17 cellular contexts compared by ENCODE assay signal in the genomic region with DNA sequence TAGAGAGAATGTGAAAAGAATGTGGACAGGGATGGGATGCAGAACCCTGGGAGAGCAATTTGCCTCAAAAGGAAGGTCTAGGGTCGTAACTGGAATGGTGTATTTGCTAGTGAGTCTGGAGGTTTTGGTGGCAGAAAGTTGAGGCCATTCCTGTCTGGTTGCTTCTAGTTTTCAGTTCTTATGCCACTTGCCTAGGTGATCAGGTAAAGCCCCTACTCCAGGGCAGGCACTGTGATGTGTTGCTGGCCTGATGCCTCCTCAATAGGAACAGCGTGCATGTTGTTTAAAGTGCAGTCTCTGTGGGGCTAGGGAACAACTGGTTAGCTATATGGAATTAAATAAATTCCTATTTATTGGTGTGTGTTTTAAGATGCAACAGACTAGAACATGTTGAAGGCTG. TPM values are rescaled to one million over a fixed set of nuclear protein-coding genes. Genes with fewer than 3 reads are reported as not detected.
DNase-seq lines count a peak whose midpoint lies in the region; ATAC-seq and TF ChIP-seq lines count a peak whose summit lies in the region.
"Had no signal": no experiment of that assay in that cellular context is flagged by ENCODE, and none has a peak within 500 bp of the region (broad histone marks: within the 10 kb centered on the region; RNA-seq: fewer than 3 reads in every experiment).

No MANE protein-coding gene starts in this region.

- no peaks in the 10 kb centered on the region for H3K27me3 Mint-ChIP-seq in CD4-positive, CD25-positive, alpha-beta regulatory T cell
- no peaks in the 10 kb centered on the region for H3K27me3 Mint-ChIP-seq in activated B cell treated with CpG ODN at 0.5 μM for 24 hours
- peaks cover 6% of the 10 kb centered on the region for H3K27me3 Mint-ChIP-seq in glutamatergic neuron (ENCODE audit: unreplicated experiment)
- H3K27me3 Mint-ChIP-seq in stimulated activated memory B cell treated with anti-CD40 and anti-IgM and Interleukin-4, amounts not matched to agents 10 μg/mL and 1 μg/mL and 100 μg/mL, for 72 hours = no peaks in the 10 kb centered on the region

- POLR2A ChIA-PET in activated B cell treated with CpG ODN at 0.5 μM for 24 hours (lab: Charles Lee) = no interaction called here

- TF ChIP-seq CTCF in activated B cell treated with CpG ODN at 0.5 μM for 24 hours (IDR thresholded peaks at IDR 0.05) = no peak
- TF ChIP-seq CTCF in glutamatergic neuron (IDR thresholded peaks at IDR 0.05; ENCODE audit: partially characterized antibody, unreplicated experiment) = no peak
- TF ChIP-seq CTCF in lower lobe of right lung (IDR thresholded peaks at IDR 0.05) = no peak

- peak overlapping the region in 2 of 3 donors; percentile 37 to 60 for H3K27ac Mint-ChIP-seq in CD4-positive, CD25-positive, alpha-beta regulatory T cell
- peak overlapping the region; percentile 27 for H3K27ac Mint-ChIP-seq in activated B cell treated with CpG ODN at 0.5 μM for 24 hours
- H3K27ac Mint-ChIP-seq in glutamatergic neuron (ENCODE audit: unreplicated experiment) = peak overlapping the region; percentile 17
- H3K27ac Mint-ChIP-seq in stimulated activated memory B cell treated with anti-CD40 and anti-IgM and Interleukin-4, amounts not matched to agents 10 μg/mL and 1 μg/mL and 100 μg/mL, for 72 hours = peak overlapping the region; percentile 23
- H3K27ac Mint-ChIP-seq: CD8-positive, alpha-beta T cell; GM23338 had no signal

- peaks cover 10 to 15% of the 10 kb centered on the region in 2 experiments for H3K9me3 ChIP-seq in CD4-positive, CD25-positive, alpha-beta regulatory T cell (ENCODE audit: control insufficient read depth in 2 of 2, low read length in 2 of 2)
- peaks cover 8% of the 10 kb centered on the region for H3K9me3 ChIP-seq in lower lobe of right lung
- H3K9me3 ChIP-seq: BE2C had no signal

- intact Hi-C loops in activated B cell treated with CpG ODN at 0.5 μM for 24 hours (cut with micrococcal nuclease) (no loop called here), lower lobe of right lung (cut with DNase I) (no loop called here)

- H3K4me1 ChIP-seq in CD4-positive, CD25-positive, alpha-beta regulatory T cell (ENCODE audit: control insufficient read depth, insufficient read depth, low read length, poor library complexity, severe bottlenecking) = peaks cover 1% of the 10 kb centered on the region
- peaks cover 2% of the 10 kb centered on the region for H3K4me1 ChIP-seq in lower lobe of right lung
- H3K4me1 ChIP-seq: BE2C had no signal

- no peak for DNase-seq in CD4-positive, CD25-positive, alpha-beta regulatory T cell
- no peak for DNase-seq in activated B cell treated with CpG ODN at 0.5 μM for 24 hours
- DNase-seq in glutamatergic neuron = no peak
- DNase-seq in lower lobe of right lung = no peak
- DNase-seq: BE2C; CD8-positive, alpha-beta T cell; COR-L47; DMS153; DMS79 treated with DMSO at 0.1 percent for 48 hours; EL; H7 had no signal

- H3K36me3 ChIP-seq in CD4-positive, CD25-positive, alpha-beta regulatory T cell (ENCODE audit: control insufficient read depth, insufficient read depth, low read length) = peaks cover 68% of the 10 kb centered on the region
- H3K36me3 ChIP-seq in lower lobe of right lung = peaks cover 66% of the 10 kb centered on the region

- CTCF ChIA-PET in activated B cell treated with CpG ODN at 0.5 μM for 24 hours (lab: Charles Lee) = no interaction called here

- no peaks in the 10 kb centered on the region for H3K27me3 ChIP-seq in CD4-positive, CD25-positive, alpha-beta regulatory T cell (ENCODE audit: control insufficient read depth, insufficient read depth, low read length)
- no peaks in the 10 kb centered on the region for H3K27me3 ChIP-seq in lower lobe of right lung (ENCODE audit: low read depth)
- H3K27me3 ChIP-seq: BE2C had no signal

- peaks cover 0 to 8% (median 7%) of the 10 kb centered on the region in 7 donors for H3K9me3 Mint-ChIP-seq in CD4-positive, CD25-positive, alpha-beta regulatory T cell
- H3K9me3 Mint-ChIP-seq in activated B cell treated with CpG ODN at 0.5 μM for 24 hours (peaks cover 5% of the 10 kb centered on the region), glutamatergic neuron (ENCODE audit: unreplicated experiment) (peaks cover 6% of the 10 kb centered on the region)
- H3K9me3 Mint-ChIP-seq in stimulated activated memory B cell treated with anti-CD40 and anti-IgM and Interleukin-4, amounts not matched to agents 10 μg/mL and 1 μg/mL and 100 μg/mL, for 72 hours = peaks cover 4% of the 10 kb centered on the region
- H3K9me3 Mint-ChIP-seq: GM23338 had no signal

- H3K27ac ChIP-seq in CD4-positive, CD25-positive, alpha-beta regulatory T cell (ENCODE audit: insufficient read depth, low read length, poor library complexity, severe bottlenecking) = no peak overlapping the region
- H3K27ac ChIP-seq in lower lobe of right lung = no peak overlapping the region
- H3K27ac ChIP-seq: C4-2B, HL-60 had no signal

- H3K4me3 Mint-ChIP-seq in CD4-positive, CD25-positive, alpha-beta regulatory T cell = no peak overlapping the region
- no peak overlapping the region for H3K4me3 Mint-ChIP-seq in activated B cell treated with CpG ODN at 0.5 μM for 24 hours
- no peak overlapping the region for H3K4me3 Mint-ChIP-seq in glutamatergic neuron (ENCODE audit: unreplicated experiment)
- H3K4me3 Mint-ChIP-seq in stimulated activated memory B cell treated with anti-CD40 and anti-IgM and Interleukin-4, amounts not matched to agents 10 μg/mL and 1 μg/mL and 100 μg/mL, for 72 hours = no peak overlapping the region
- H3K4me3 Mint-ChIP-seq: CD8-positive, alpha-beta T cell; GM23338 had no signal

- H3K36me3 Mint-ChIP-seq in CD4-positive, CD25-positive, alpha-beta regulatory T cell = peaks cover 66% of the 10 kb centered on the region
- H3K36me3 Mint-ChIP-seq in activated B cell treated with CpG ODN at 0.5 μM for 24 hours (ENCODE audit: low read depth) (peaks cover 78% of the 10 kb centered on the region), glutamatergic neuron (ENCODE audit: unreplicated experiment) (peaks cover 39% of the 10 kb centered on the region)
- peaks cover 84% of the 10 kb centered on the region for H3K36me3 Mint-ChIP-seq in stimulated activated memory B cell treated with anti-CD40 and anti-IgM and Interleukin-4, amounts not matched to agents 10 μg/mL and 1 μg/mL and 100 μg/mL, for 72 hours

- ATAC-seq in CD4-positive, CD25-positive, alpha-beta regulatory T cell (ENCODE audit: low read depth in 2 of 2) = no peak
- ATAC-seq in activated B cell treated with CpG ODN at 0.5 μM for 24 hours (ENCODE audit: low read depth) = no peak
- ATAC-seq in stimulated activated memory B cell treated with anti-CD40 and anti-IgM and Interleukin-4, amounts not matched to agents 10 μg/mL and 1 μg/mL and 100 μg/mL, for 72 hours = no peak
- no peak for ATAC-seq in lower lobe of right lung
- no peak for ATAC-seq in HG02763 (IDR thresholded peaks at IDR 0.05; ENCODE audit: unreplicated experiment)
- ATAC-seq in HG03135 (IDR thresholded peaks at IDR 0.05; ENCODE audit: unreplicated experiment) = no peak
- ATAC-seq: CD8-positive, alpha-beta T cell; GM23338 had no signal

- peaks cover 14 to 34% (median 26%) of the 10 kb centered on the region in 4 donors for H3K4me1 Mint-ChIP-seq in CD4-positive, CD25-positive, alpha-beta regulatory T cell
- H3K4me1 Mint-ChIP-seq in activated B cell treated with CpG ODN at 0.5 μM for 24 hours (peaks cover 30% of the 10 kb centered on the region), glutamatergic neuron (ENCODE audit: low read depth, unreplicated experiment) (no peaks in the 10 kb centered on the region)
- H3K4me1 Mint-ChIP-seq in stimulated activated memory B cell treated with anti-CD40 and anti-IgM and Interleukin-4, amounts not matched to agents 10 μg/mL and 1 μg/mL and 100 μg/mL, for 72 hours = peaks cover 27% of the 10 kb centered on the region
- H3K4me1 Mint-ChIP-seq: GM23338 had no signal

- no peak overlapping the region for H3K4me3 ChIP-seq in CD4-positive, CD25-positive, alpha-beta regulatory T cell (ENCODE audit: low read depth, low read length)
- no peak overlapping the region for H3K4me3 ChIP-seq in lower lobe of right lung
- H3K4me3 ChIP-seq: GM23338 had no signal

RNA-seq across cellular contexts. Expression of gene OS9, which starts 6.4 kb away (rescaled TPM):
- 151 TPM for total RNA-seq in CD4-positive, CD25-positive, alpha-beta regulatory T cell
- 10 to 100 TPM; 59.2 to 72.4 (median 63.1) TPM for polyA plus RNA-seq in CD4-positive, CD25-positive, alpha-beta regulatory T cell
- total RNA-seq in activated B cell treated with CpG ODN at 0.5 μM for 24 hours (166 TPM in 2 replicates), glutamatergic neuron (ENCODE audit: unreplicated experiment) (225 TPM), lower lobe of right lung (294 TPM)

RNA-seq across cellular contexts. Expression of gene AGAP2, which starts 38.2 kb away (rescaled TPM):
- 60.3 TPM for total RNA-seq in CD4-positive, CD25-positive, alpha-beta regulatory T cell
- 1 to 10 TPM; 4.4 to 7.7 (median 5.6) TPM for polyA plus RNA-seq in CD4-positive, CD25-positive, alpha-beta regulatory T cell
- total RNA-seq in activated B cell treated with CpG ODN at 0.5 μM for 24 hours (17.5 and 18.5 TPM in 2 replicates), glutamatergic neuron (ENCODE audit: unreplicated experiment) (45.5 TPM), lower lobe of right lung (5.7 TPM)

RNA-seq across cellular contexts. Expression of gene TSPAN31, which starts 44.5 kb away (rescaled TPM):
- 8.7 TPM for total RNA-seq in CD4-positive, CD25-positive, alpha-beta regulatory T cell
- 10 to 100 TPM; 38.4 to 48.9 (median 39.6) TPM for polyA plus RNA-seq in CD4-positive, CD25-positive, alpha-beta regulatory T cell
- total RNA-seq in activated B cell treated with CpG ODN at 0.5 μM for 24 hours = 35.8 and 37.6 TPM in 2 replicates
- 27.2 TPM for total RNA-seq in glutamatergic neuron (ENCODE audit: unreplicated experiment)
- 41.1 TPM for total RNA-seq in lower lobe of right lung

RNA-seq across cellular contexts. Expression of gene CDK4, which starts 51.8 kb away (rescaled TPM):
- total RNA-seq in CD4-positive, CD25-positive, alpha-beta regulatory T cell = 17.5 TPM
- polyA plus RNA-seq in CD4-positive, CD25-positive, alpha-beta regulatory T cell = 10 to 100 TPM; 62.2 to 90.3 (median 69.7) TPM
- 95.7 and 95.9 TPM in 2 replicates for total RNA-seq in activated B cell treated with CpG ODN at 0.5 μM for 24 hours
- total RNA-seq in glutamatergic neuron (ENCODE audit: unreplicated experiment) = 123 TPM
- total RNA-seq in lower lobe of right lung = 68.4 TPM

RNA-seq across cellular contexts. Expression of gene MARCHF9, which starts 54.6 kb away (rescaled TPM):
- 35.4 TPM for total RNA-seq in CD4-positive, CD25-positive, alpha-beta regulatory T cell
- polyA plus RNA-seq in CD4-positive, CD25-positive, alpha-beta regulatory T cell = 1 to 10 TPM; 2.2 to 4.5 (median 3.8) TPM
- 54.1 and 58.2 TPM in 2 replicates for total RNA-seq in activated B cell treated with CpG ODN at 0.5 μM for 24 hours
- total RNA-seq in glutamatergic neuron (ENCODE audit: unreplicated experiment) = 26.7 TPM
- 20.0 TPM for total RNA-seq in lower lobe of right lung
